ENCODE assay signal across 1 cellular context in the genomic region with DNA sequence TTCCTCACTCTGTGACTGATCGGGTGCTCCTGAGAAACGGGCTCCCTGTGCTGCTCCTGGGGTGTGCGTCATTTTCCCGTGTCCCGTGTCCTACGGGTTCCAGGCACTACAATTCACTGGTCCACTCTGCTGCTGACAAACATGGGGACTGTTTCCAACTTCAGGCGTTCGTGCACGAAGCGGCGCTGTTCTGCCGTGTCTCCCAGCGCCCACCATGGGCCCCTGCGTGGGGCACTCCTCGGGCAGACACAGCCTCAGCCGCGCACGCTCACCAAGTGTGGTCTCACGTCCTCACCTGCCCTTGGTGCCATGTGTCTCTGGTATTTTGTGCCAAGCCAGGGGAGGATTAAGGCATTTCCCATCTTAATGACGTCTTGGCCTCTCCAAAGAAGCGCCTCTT.
TF ChIP-seq lines count a peak whose summit lies in the region.

No MANE protein-coding gene starts in this region.

TF ChIP-seq in GM12878, 131 proteins besides CTCF, POLR2A, EP300 and RAD21:
- TF ChIP-seq POLR2AphosphoS2 (IDR thresholded peaks at IDR 0.05; ENCODE audit: low read depth, low read length), result no peak
- TF ChIP-seq NFXL1 (IDR thresholded peaks at IDR 0.05; ENCODE audit: borderline replicate concordance), result no peak
- no peak for TF ChIP-seq HSF1 (IDR thresholded peaks at IDR 0.05; ENCODE audit: low read depth, low read length)
- TF ChIP-seq SMARCA5 (IDR thresholded peaks at IDR 0.05), result no peak
- TF ChIP-seq EED (IDR thresholded peaks at IDR 0.05; ENCODE audit: low read depth), result no peak
- no peak for TF ChIP-seq ZSCAN29 (IDR thresholded peaks at IDR 0.05)
- TF ChIP-seq ELK1 (IDR thresholded peaks at IDR 0.05; ENCODE audit: low read depth, low read length), result no peak
- no peak for TF ChIP-seq NFYA (IDR thresholded peaks at IDR 0.05; ENCODE audit: borderline replicate concordance, low read depth, low read length)
